ENCODE assay signal across 9 cellular contexts in the genomic region with DNA sequence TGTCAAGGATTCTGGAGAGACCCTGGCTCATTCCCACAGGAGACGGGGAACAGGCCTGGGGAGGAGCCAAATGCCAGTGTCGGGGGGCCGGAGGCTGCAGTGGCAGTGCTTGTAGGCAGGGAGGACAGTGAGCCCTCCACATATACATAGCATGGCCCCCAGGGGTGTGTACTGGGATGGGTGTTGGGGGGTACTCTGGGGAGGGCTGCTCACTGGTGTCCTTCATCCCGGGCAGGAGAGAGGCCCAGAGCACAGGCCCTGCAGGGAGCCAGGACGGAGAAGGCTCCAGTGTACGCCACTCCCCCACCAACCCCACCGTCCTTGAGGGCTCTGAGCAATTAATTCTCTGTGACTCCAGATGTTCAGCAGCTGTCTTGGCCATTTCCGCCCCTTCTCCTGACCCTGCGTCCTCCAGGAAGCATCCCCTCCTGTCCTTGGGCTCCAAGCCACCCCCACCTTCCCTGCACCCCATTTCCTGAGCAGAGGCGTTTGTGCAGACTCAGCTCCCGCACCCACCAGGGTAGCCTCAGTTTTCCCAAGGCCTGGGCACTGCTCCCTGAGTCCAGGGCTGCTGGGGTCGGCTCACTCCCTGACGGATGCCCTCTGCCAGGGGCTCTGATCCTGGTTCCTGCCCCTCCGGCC. TPM values are rescaled to one million over a fixed set of nuclear protein-coding genes. Genes with fewer than 3 reads are reported as not detected.
DNase-seq lines count a peak whose midpoint lies in the region; ATAC-seq and TF ChIP-seq lines count a peak whose summit lies in the region.
"Had no signal": no experiment of that assay in that cellular context is flagged by ENCODE, and none has a peak within 500 bp of the region (broad histone marks: within the 10 kb centered on the region; RNA-seq: fewer than 3 reads in every experiment).

No MANE protein-coding gene starts in this region.

- intact Hi-C loops in Panc1 (cut with micrococcal nuclease; ENCODE audit: unreplicated experiment): no loop called here

- peak; percentile 15; the same call in 1 of the 2 replicates for ATAC-seq in Panc1
- peak in 1 of 2 donors; percentile 3 for ATAC-seq in stimulated activated naive B cell treated with anti-CD40 and anti-IgM and Interleukin-4, amounts not matched to agents 10 μg/mL and 1 μg/mL and 100 μg/mL, for 72 hours (replicated peaks)

- H3K4me3 ChIP-seq in Panc1 (ENCODE audit: low read depth in 2 of 2, low read length in 2 of 2): no peak overlapping the region
- H3K4me3 ChIP-seq in cardiac muscle cell: no peak overlapping the region

- H3K36me3 Mint-ChIP-seq in stimulated activated naive B cell treated with anti-CD40 and anti-IgM and Interleukin-4, amounts not matched to agents 10 μg/mL and 1 μg/mL and 100 μg/mL, for 72 hours: peaks cover 9 to 12% of the 10 kb centered on the region in 2 donors

- H3K27ac ChIP-seq in Panc1 (ENCODE audit: low read length) (peak overlapping the region; percentile 63; the same call in 1 of the 2 replicates), cardiac muscle cell (peak overlapping the region; percentile 92)

- in situ Hi-C loops in Panc1 (cut with HindIII; ENCODE audit: low pct_unique_long_range_greater_than_20kb, low sequenced_read_pairs): no loop called here

- no TSS peak for BruUV-seq in Panc1 (replicated peaks; lab: Mats Ljungman, UMichigan)

- H3K4me1 ChIP-seq in Panc1 (ENCODE audit: control insufficient read depth, insufficient read depth, low read length): peaks cover 40% of the 10 kb centered on the region
- H3K4me1 ChIP-seq in cardiac muscle cell (ENCODE audit: low read depth): peaks cover 52% of the 10 kb centered on the region

- no peaks in the 10 kb centered on the region for H3K9me3 Mint-ChIP-seq in stimulated activated naive B cell treated with anti-CD40 and anti-IgM and Interleukin-4, amounts not matched to agents 10 μg/mL and 1 μg/mL and 100 μg/mL, for 72 hours

- no peak for TF ChIP-seq CTCF in Panc1 (IDR thresholded peaks at IDR 0.05)
- TF ChIP-seq CTCF in cardiac muscle cell (IDR thresholded peaks at IDR 0.05; ENCODE audit: low read depth, low read length): no peak

- no peaks in the 10 kb centered on the region for H3K9me3 ChIP-seq in Panc1 (ENCODE audit: control insufficient read depth, insufficient read depth, low read depth, low read length)
- no peaks in the 10 kb centered on the region for H3K9me3 ChIP-seq in cardiac muscle cell (ENCODE audit: low read depth)

- DNase-seq in Panc1 (ENCODE audit: low read depth, low spot score): no peak
- peak in 1 of 2 donors; percentile 43 for DNase-seq in cardiac muscle cell (ENCODE audit: low read depth in 1 of 2, low spot score in 1 of 2)
- no peak for DNase-seq in stimulated activated naive B cell treated with anti-CD40 and anti-IgM and Interleukin-4, amounts not matched to agents 10 μg/mL and 1 μg/mL and 100 μg/mL, for 72 hours
- no peak for DNase-seq in NCI-H345 (lab: John Stamatoyannopoulos, UW)
- no peak for DNase-seq in iPS-NIHi11 (ENCODE audit: low spot score)
- DNase-seq in kidney tubule cell (ENCODE audit: low spot score): no peak
- DNase-seq: anterior cingulate cortex, T-helper 2 cell had no signal

- CTCF ChIA-PET in Panc1 (lab: Charles Lee): no interaction called here

- H3K27ac Mint-ChIP-seq in stimulated activated naive B cell treated with anti-CD40 and anti-IgM and Interleukin-4, amounts not matched to agents 10 μg/mL and 1 μg/mL and 100 μg/mL, for 72 hours: peak overlapping the region; percentile 67

- POLR2A ChIA-PET in Panc1 (lab: Charles Lee): interaction anchor here (0.7 kb wide), 1 partner anchor 53 kb away, joined by 7 read pairs; no protein-coding TSS in a partner anchor

- H3K27me3 Mint-ChIP-seq in stimulated activated naive B cell treated with anti-CD40 and anti-IgM and Interleukin-4, amounts not matched to agents 10 μg/mL and 1 μg/mL and 100 μg/mL, for 72 hours: peaks cover 7 to 12% of the 10 kb centered on the region in 2 donors

- H3K36me3 ChIP-seq in Panc1 (ENCODE audit: control insufficient read depth, insufficient read depth, low read length): no peaks in the 10 kb centered on the region
- no peaks in the 10 kb centered on the region for H3K36me3 ChIP-seq in cardiac muscle cell

- H3K4me3 Mint-ChIP-seq in stimulated activated naive B cell treated with anti-CD40 and anti-IgM and Interleukin-4, amounts not matched to agents 10 μg/mL and 1 μg/mL and 100 μg/mL, for 72 hours: peak overlapping the region; percentile 41 to 69

- peaks cover 36 to 63% of the 10 kb centered on the region in 2 donors for H3K4me1 Mint-ChIP-seq in stimulated activated naive B cell treated with anti-CD40 and anti-IgM and Interleukin-4, amounts not matched to agents 10 μg/mL and 1 μg/mL and 100 μg/mL, for 72 hours

- no peaks in the 10 kb centered on the region for H3K27me3 ChIP-seq in Panc1 (ENCODE audit: control insufficient read depth, insufficient read depth, low read length)
- H3K27me3 ChIP-seq in cardiac muscle cell: no peaks in the 10 kb centered on the region

RNA-seq across cellular contexts. Expression of gene ABHD16B, which starts 3.4 kb away (rescaled TPM):
- total RNA-seq in Panc1 (2021; ENCODE audit: unreplicated experiment) (not detected), cardiac muscle cell (not detected in 2 replicates)
- 2.2 TPM for polyA plus RNA-seq in Panc1 (2012; ENCODE audit: insufficient read length)
- 3.4 and 4.6 TPM in 2 replicates for polyA plus RNA-seq in cardiac muscle cell
- polyA plus RNA-seq: keratinocyte had no signal

RNA-seq across cellular contexts. Expression of gene TPD52L2, which starts 7.2 kb away (rescaled TPM):
- total RNA-seq in Panc1 (2021; ENCODE audit: unreplicated experiment) (113 TPM), cardiac muscle cell (103 and 105 TPM in 2 replicates)
- 128 TPM for polyA plus RNA-seq in Panc1 (2012; ENCODE audit: insufficient read length)
- polyA plus RNA-seq in cardiac muscle cell: 114 and 121 TPM in 2 replicates

RNA-seq across cellular contexts. Expression of gene ZBTB46, which starts 26.8 kb away (rescaled TPM):
- total RNA-seq in Panc1 (2021; ENCODE audit: unreplicated experiment) (15.2 TPM), cardiac muscle cell (43.1 and 53.4 TPM in 2 replicates)
- 8.3 TPM for polyA plus RNA-seq in Panc1 (2012; ENCODE audit: insufficient read length)
- 24.1 and 24.5 TPM in 2 replicates for polyA plus RNA-seq in cardiac muscle cell

RNA-seq across cellular contexts. Expression of gene DNAJC5, which starts 37.1 kb away (rescaled TPM):
- total RNA-seq in Panc1 (2021; ENCODE audit: unreplicated experiment): 59.5 TPM
- polyA plus RNA-seq in Panc1 (2012; ENCODE audit: insufficient read length): 53.2 TPM
- total RNA-seq in cardiac muscle cell: 37.7 and 45.4 TPM in 2 replicates
- polyA plus RNA-seq in cardiac muscle cell: 9.4 and 10.2 TPM in 2 replicates
